ENCODE assay signal across 8 cellular contexts in genomic region chr4:70839537-70840093, GRCh38. TPM values are rescaled to one million over a fixed set of nuclear protein-coding genes. Genes with fewer than 3 reads are reported as not detected.
A peak's percentile ranks its signal among the peaks of the same experiment; 100 is the strongest.
DNase-seq lines count a peak whose midpoint lies in the region; ATAC-seq and TF ChIP-seq lines count a peak whose summit lies in the region.

GRSF1 (minus strand) TSS chr4:70839890; CDS start chr4:70839827, 63 bp downstream.

- no peaks in the 10 kb centered on the region for H3K9me3 Mint-ChIP-seq in activated T-helper 17 cell treated with anti-CD3 and anti-CD28 coated beads, Interleukin-2, amount 50 U/mL, for 72 hours
- no peaks in the 10 kb centered on the region for H3K9me3 Mint-ChIP-seq in natural killer cell treated with Interleukin-12 subunit alpha and Interleukin-12 subunit beta and Interleukin-15 and Interleukin-18, amount 100 ng/mL, for 72 hours

- H3K27ac Mint-ChIP-seq in activated T-helper 17 cell treated with anti-CD3 and anti-CD28 coated beads, Interleukin-2, amount 50 U/mL, for 72 hours = peak within 1 kb of the TSS; percentile 98
- peak within 1 kb of the TSS; percentile 92 to 95 for H3K27ac Mint-ChIP-seq in natural killer cell treated with Interleukin-12 subunit alpha and Interleukin-12 subunit beta and Interleukin-15 and Interleukin-18, amount 100 ng/mL, for 72 hours

- no peaks in the 10 kb centered on the region for H3K9me3 ChIP-seq in KOPT-K1 (ENCODE audit: insufficient read depth, low read length, poor library complexity, severe bottlenecking)

- CTCF ChIA-PET in RWPE1 (lab: Yijun Ruan, JAX) = interaction anchor here (0.6 to 0.7 kb wide), 2 partner anchors 704 to 950 kb away, joined by 3 read pairs; no protein-coding TSS in a partner anchor

- peaks cover 24% of the 10 kb centered on the region for H3K4me1 Mint-ChIP-seq in activated T-helper 17 cell treated with anti-CD3 and anti-CD28 coated beads, Interleukin-2, amount 50 U/mL, for 72 hours
- peaks cover 9 to 22% of the 10 kb centered on the region in 2 donors for H3K4me1 Mint-ChIP-seq in natural killer cell treated with Interleukin-12 subunit alpha and Interleukin-12 subunit beta and Interleukin-15 and Interleukin-18, amount 100 ng/mL, for 72 hours (ENCODE audit: low read depth in 2 of 2)

- peak within 1 kb of the TSS; percentile 96 for H3K4me3 Mint-ChIP-seq in activated T-helper 17 cell treated with anti-CD3 and anti-CD28 coated beads, Interleukin-2, amount 50 U/mL, for 72 hours
- peak within 1 kb of the TSS; percentile 97 for H3K4me3 Mint-ChIP-seq in natural killer cell treated with Interleukin-12 subunit alpha and Interleukin-12 subunit beta and Interleukin-15 and Interleukin-18, amount 100 ng/mL, for 72 hours

- H3K36me3 ChIP-seq in KOPT-K1 (ENCODE audit: insufficient read depth, low read length) = peaks cover 26% of the 10 kb centered on the region

- H3K27me3 Mint-ChIP-seq in activated T-helper 17 cell treated with anti-CD3 and anti-CD28 coated beads, Interleukin-2, amount 50 U/mL, for 72 hours = no peaks in the 10 kb centered on the region
- H3K27me3 Mint-ChIP-seq in natural killer cell treated with Interleukin-12 subunit alpha and Interleukin-12 subunit beta and Interleukin-15 and Interleukin-18, amount 100 ng/mL, for 72 hours = no peaks in the 10 kb centered on the region

- POLR2A ChIA-PET in RWPE1 (lab: Yijun Ruan, JAX; ENCODE audit: low non-redundant PET) = no interaction called here

- ATAC-seq in GM21786 (IDR thresholded peaks at IDR 0.05; ENCODE audit: unreplicated experiment) = peak; percentile 46
- peak; percentile 76 for ATAC-seq in activated T-helper 17 cell treated with anti-CD3 and anti-CD28 coated beads, Interleukin-2, amount 50 U/mL, for 72 hours (replicated peaks)
- ATAC-seq in natural killer cell treated with Interleukin-12 subunit alpha and Interleukin-12 subunit beta and Interleukin-15 and Interleukin-18, amount 100 ng/mL, for 72 hours = peak; percentile 95 to 97

- no peak for TF ChIP-seq CTCF in RWPE1 (conservative IDR thresholded peaks at IDR 0.05; ENCODE audit: low read depth)

- DNase-seq in EL = peak; percentile 92
- DNase-seq in RWPE1 (ENCODE audit: low spot score) = peak; percentile 89
- DNase-seq in fibroblast of peridontal ligament (ENCODE audit: extremely low read depth) = peak; percentile 88
- peak; percentile 96 for DNase-seq in natural killer cell treated with Interleukin-12 subunit alpha and Interleukin-12 subunit beta and Interleukin-15 and Interleukin-18, amount 100 ng/mL, for 72 hours (ENCODE audit: low spot score)
- peak; percentile 93 for DNase-seq in stimulated activated naive CD4-positive, alpha-beta T cell treated with Interleukin-2 at 50 U/mL for 16 hours (lab: John Stamatoyannopoulos, UW)

- peaks cover 42% of the 10 kb centered on the region for H3K36me3 Mint-ChIP-seq in activated T-helper 17 cell treated with anti-CD3 and anti-CD28 coated beads, Interleukin-2, amount 50 U/mL, for 72 hours (ENCODE audit: low read depth)
- peaks cover 11% of the 10 kb centered on the region for H3K36me3 Mint-ChIP-seq in natural killer cell treated with Interleukin-12 subunit alpha and Interleukin-12 subunit beta and Interleukin-15 and Interleukin-18, amount 100 ng/mL, for 72 hours

- H3K27ac ChIP-seq in KOPT-K1 (ENCODE audit: low read depth, low read length, poor library complexity, severe bottlenecking) (peak within 1 kb of the TSS; percentile 91), RWPE1 (peak within 1 kb of the TSS; percentile 91)

RNA-seq across cellular contexts. Expression of gene GRSF1, which starts in this region (rescaled TPM):
- 10 to 100 TPM; 88.5 to 91.3 TPM for total RNA-seq in activated T-helper 17 cell treated with anti-CD3 and anti-CD28 coated beads, Interleukin-2, amount 50 U/mL, for 72 hours
- 10 to 100 TPM; 56.7 to 71.9 TPM for total RNA-seq in natural killer cell treated with Interleukin-12 subunit alpha and Interleukin-12 subunit beta and Interleukin-15 and Interleukin-18, amount 100 ng/mL, for 72 hours

Comparison
In these comparisons a context has a peak if more than half of its experiments do, and no peak if none do; other contexts are left out.
1. Peak in every context shown above with its lines: DNase-seq, ATAC-seq and H3K27ac ChIP-seq.
2. ATAC-seq: peak in every context shown above with its lines; median percentile 96 in natural killer cell treated with Interleukin-12 subunit alpha and Interleukin-12 subunit beta and Interleukin-15 and Interleukin-18, amount 100 ng/mL, for 72 hours; 76 in activated T-helper 17 cell treated with anti-CD3 and anti-CD28 coated beads, Interleukin-2, amount 50 U/mL, for 72 hours; 46 in GM21786.